24 cellular contexts compared by ENCODE assay signal in the genomic region with DNA sequence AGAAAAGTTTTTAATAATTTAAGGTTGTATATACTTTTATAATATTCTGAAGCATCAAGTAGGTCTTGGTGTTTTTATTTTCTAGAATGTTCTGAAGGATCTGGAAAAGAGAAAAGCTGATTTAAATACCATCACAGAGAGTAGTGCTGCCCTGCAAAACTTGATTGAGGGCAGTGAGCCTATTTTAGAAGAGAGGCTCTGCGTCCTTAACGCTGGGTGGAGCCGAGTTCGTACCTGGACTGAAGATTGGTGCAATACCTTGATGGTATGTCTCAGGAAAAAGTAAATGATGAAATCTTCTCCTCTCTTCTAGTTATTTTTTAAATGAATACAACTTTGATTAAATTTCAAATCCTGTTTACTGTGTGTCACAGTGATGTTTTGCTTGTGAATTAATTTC.
"Had no signal": no experiment of that assay in that cellular context is flagged by ENCODE, and none has a peak within 500 bp of the region (broad histone marks: within the 10 kb centered on the region; RNA-seq: fewer than 3 reads in every experiment).

No MANE protein-coding gene starts in this region.

- H3K27ac ChIP-seq: colonic mucosa, coronary artery, dorsolateral prefrontal cortex, epithelial cell of prostate, esophagus muscularis mucosa, esophagus squamous epithelium, foreskin keratinocyte, gastrocnemius medialis, gastroesophageal sphincter, heart left ventricle had no signal

- H3K36me3 ChIP-seq: colonic mucosa had no signal

- H3K4me1 Mint-ChIP-seq: endodermal cell had no signal

- H3K27ac Mint-ChIP-seq: dendritic cell treated with granulocyte-macrophage colony-stimulating factor and Interleukin-4, amounts not matched to agents 40 ng/mL and 50 ng/mL, for 4 days; endodermal cell had no signal

- H3K9me3 ChIP-seq: colonic mucosa, gastrocnemius medialis, gastroesophageal sphincter had no signal

- H3K4me3 ChIP-seq: colonic mucosa, coronary artery, dorsolateral prefrontal cortex, esophagus muscularis mucosa, esophagus squamous epithelium, gastrocnemius medialis, gastroesophageal sphincter, heart left ventricle had no signal

- H3K4me1 ChIP-seq: colonic mucosa, esophagus muscularis mucosa, esophagus squamous epithelium, foreskin keratinocyte, gastrocnemius medialis, gastroesophageal sphincter, heart left ventricle had no signal

- DNase-seq: colonic mucosa; cortex of kidney; dermis blood vessel endothelial cell; dorsolateral prefrontal cortex; effector CD4-positive, alpha-beta T cell; effector CD8-positive, alpha-beta T cell; effector memory CD4-positive, alpha-beta T cell; effector memory CD8-positive, alpha-beta T cell; endodermal cell; erythroblast; esophagus squamous epithelium; foreskin fibroblast; foreskin keratinocyte; foreskin melanocyte; gastrocnemius medialis; glutamatergic neuron; head of caudate nucleus; heart left ventricle had no signal

- H3K4me3 Mint-ChIP-seq: dendritic cell treated with granulocyte-macrophage colony-stimulating factor and Interleukin-4, amounts not matched to agents 40 ng/mL and 50 ng/mL, for 4 days; effector memory CD8-positive, alpha-beta T cell; endodermal cell had no signal

- H3K27me3 ChIP-seq: colonic mucosa, dorsolateral prefrontal cortex, esophagus muscularis mucosa, esophagus squamous epithelium, foreskin keratinocyte, gastrocnemius medialis, gastroesophageal sphincter, heart left ventricle had no signal

- ATAC-seq: effector memory CD8-positive, alpha-beta T cell; esophagus mucosa; foreskin keratinocyte; gastrocnemius medialis; gastroesophageal sphincter; heart left ventricle had no signal
